In the genomic region with DNA sequence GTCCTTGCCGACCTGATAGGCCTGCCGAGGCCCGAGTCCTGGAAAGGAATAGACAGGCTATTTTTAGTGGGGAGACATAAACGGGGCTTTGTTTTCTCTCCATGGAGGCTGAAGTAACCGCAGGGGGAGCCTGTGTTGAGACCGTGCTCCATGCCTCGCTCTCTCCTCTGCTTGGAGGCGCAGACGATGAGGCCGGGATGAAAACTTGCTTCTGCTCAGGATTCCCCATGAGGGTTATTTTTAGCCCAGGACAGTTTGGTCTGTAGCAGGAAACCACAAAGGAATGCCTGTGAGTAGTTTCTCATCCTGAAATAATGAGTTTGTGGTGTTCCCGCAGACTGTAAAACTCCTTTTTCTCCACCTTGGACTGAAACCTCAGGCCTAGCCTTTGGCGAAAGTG, we compare ENCODE assay signal across 11 cellular contexts.
DNase-seq lines count a peak whose midpoint lies in the region; ATAC-seq and TF ChIP-seq lines count a peak whose summit lies in the region.
"Had no signal": no experiment of that assay in that cellular context is flagged by ENCODE, and none has a peak within 500 bp of the region (broad histone marks: within the 10 kb centered on the region; RNA-seq: fewer than 3 reads in every experiment).

No MANE protein-coding gene starts in this region.

- no peak overlapping the region for H3K4me3 ChIP-seq in BLaER1 treated with 17β-estradiol and CSF1 and Interleukin-3, amounts not matched to agents 10 nM and 100 nM
- H3K4me3 ChIP-seq in fibroblast of pulmonary artery (replicated peaks; ENCODE audit: low read depth, low read length) = no peak overlapping the region
- no peak overlapping the region for H3K4me3 ChIP-seq in neural progenitor cell
- H3K4me3 ChIP-seq: K562 had no signal

- H3F3A ChIP-seq in neural progenitor cell (ENCODE audit: low read depth) = peaks cover 7% of the 10 kb centered on the region

- peak overlapping the region; percentile 43 for H3K4me3 Mint-ChIP-seq in neural progenitor cell
- H3K4me3 Mint-ChIP-seq: activated naive CD4-positive, alpha-beta T cell treated with anti-CD3 and anti-CD28 coated beads, Interleukin-2, amount 10 ng/mL, durations not matched to agents 7 days and 5 days had no signal

- H4K20me1 ChIP-seq in BLaER1 treated with 17β-estradiol and CSF1 and Interleukin-3, amounts not matched to agents 10 nM and 100 nM = peaks cover 0 to 14% (median 0%) of the 10 kb centered on the region in 11 experiments; a peak in 3 of 22 replicates
- no peaks in the 10 kb centered on the region for H4K20me1 ChIP-seq in neural progenitor cell (ENCODE audit: low read depth)

- peak; percentile 3 for TF ChIP-seq CTCF in fibroblast of pulmonary artery (IDR thresholded peaks at IDR 0.05; ENCODE audit: low read length, missing control alignments)
- no peak for TF ChIP-seq CTCF in neural progenitor cell (IDR thresholded peaks at IDR 0.05)

- no peaks in the 10 kb centered on the region for H3K79me2 ChIP-seq in neural progenitor cell (ENCODE audit: low read depth)

- H3K4me1 Mint-ChIP-seq in neural progenitor cell = peaks cover 37% of the 10 kb centered on the region

- peak overlapping the region; percentile 35 to 70 (median 62) for H3K4me2 ChIP-seq in BLaER1 treated with 17β-estradiol and CSF1 and Interleukin-3, amounts not matched to agents 10 nM and 100 nM
- H3K4me2 ChIP-seq in neural progenitor cell = peak overlapping the region; percentile 45

- H3K27ac Mint-ChIP-seq in neural progenitor cell = peak overlapping the region; percentile 91
- H3K27ac Mint-ChIP-seq: activated naive CD4-positive, alpha-beta T cell treated with anti-CD3 and anti-CD28 coated beads, Interleukin-2, amount 10 ng/mL, durations not matched to agents 7 days and 5 days had no signal

- peak overlapping the region; percentile 50 for H2AFZ ChIP-seq in neural progenitor cell (replicated peaks)

- peak overlapping the region in 1 of 11 experiments; percentile 24; a peak in 1 of 22 replicates for H3K9ac ChIP-seq in BLaER1 treated with 17β-estradiol and CSF1 and Interleukin-3, amounts not matched to agents 10 nM and 100 nM
- H3K9ac ChIP-seq in neural progenitor cell = no peak overlapping the region

- H3K36me3 Mint-ChIP-seq in neural progenitor cell = peaks cover 9% of the 10 kb centered on the region
- H3K36me3 Mint-ChIP-seq: activated naive CD4-positive, alpha-beta T cell treated with anti-CD3 and anti-CD28 coated beads, Interleukin-2, amount 10 ng/mL, durations not matched to agents 7 days and 5 days had no signal

- no peaks in the 10 kb centered on the region for H3K9me3 ChIP-seq in BLaER1 treated with 17β-estradiol and CSF1 and Interleukin-3, amounts not matched to agents 10 nM and 100 nM (replicated peaks in 1 of 11)
- no peaks in the 10 kb centered on the region for H3K9me3 ChIP-seq in neural progenitor cell (ENCODE audit: low read depth)

- H3K36me3 ChIP-seq in BLaER1 treated with 17β-estradiol and CSF1 and Interleukin-3, amounts not matched to agents 10 nM and 100 nM = no peaks in the 10 kb centered on the region
- H3K36me3 ChIP-seq in neural progenitor cell = no peaks in the 10 kb centered on the region

- H3K27me3 ChIP-seq in BLaER1 treated with 17β-estradiol and CSF1 and Interleukin-3, amounts not matched to agents 10 nM and 100 nM = peaks cover 0 to 7% (median 0%) of the 10 kb centered on the region in 11 experiments; a peak in 2 of 22 replicates
- no peaks in the 10 kb centered on the region for H3K27me3 ChIP-seq in neural progenitor cell

- H3K27ac ChIP-seq in BLaER1 treated with 17β-estradiol and CSF1 and Interleukin-3, amounts not matched to agents 10 nM and 100 nM = no peak overlapping the region
- peak overlapping the region; percentile 12 for H3K27ac ChIP-seq in neural progenitor cell

- peaks cover 21 to 30% (median 26%) of the 10 kb centered on the region in 10 experiments for H3K4me1 ChIP-seq in BLaER1 treated with 17β-estradiol and CSF1 and Interleukin-3, amounts not matched to agents 10 nM and 100 nM
- H3K4me1 ChIP-seq in neural progenitor cell = peaks cover 15% of the 10 kb centered on the region

- no peaks in the 10 kb centered on the region for H3K9me3 Mint-ChIP-seq in neural progenitor cell
- H3K9me3 Mint-ChIP-seq: activated naive CD4-positive, alpha-beta T cell treated with anti-CD3 and anti-CD28 coated beads, Interleukin-2, amount 10 ng/mL, durations not matched to agents 7 days and 5 days had no signal

- no peaks in the 10 kb centered on the region for H3K27me3 Mint-ChIP-seq in neural progenitor cell (ENCODE audit: insufficient read depth, low read depth)

- peak; percentile 84 for DNase-seq in fibroblast of pulmonary artery (ENCODE audit: low read depth)
- no peak for DNase-seq in neural progenitor cell (ENCODE audit: low spot score)
- DNase-seq in GM19238 (ENCODE audit: insufficient read length, low spot score) = no peak
- DNase-seq in middle frontal gyrus (ENCODE audit: extremely low spot score, low spot score) = no peak
- DNase-seq in activated CD4-positive, alpha-beta T cell treated with anti-CD3 and anti-CD28 coated beads for 1 hour = no peak
- DNase-seq: activated naive CD4-positive, alpha-beta T cell treated with anti-CD3 and anti-CD28 coated beads, Interleukin-2, amount 10 ng/mL, durations not matched to agents 7 days and 5 days; Calu3 had no signal

- peak; percentile 58 for ATAC-seq in SK-N-SH treated with all-trans-retinoic acid at 6 μM for 48 hours
- ATAC-seq in GM18517 (IDR thresholded peaks at IDR 0.05; ENCODE audit: unreplicated experiment) = no peak
- ATAC-seq: K562 had no signal

TF ChIP-seq in SK-N-SH treated with all-trans-retinoic acid at 6 μM for 48 hours, 23 proteins besides CTCF, POLR2A, EP300 and RAD21:
- TF ChIP-seq OSR1 (CRISPR knock-in tag; IDR thresholded peaks at IDR 0.05) (no peak), ZNF565 (CRISPR knock-in tag; conservative IDR thresholded peaks at IDR 0.05; ENCODE audit: low read depth) (no peak), TCF4 (CRISPR knock-in tag; IDR thresholded peaks at IDR 0.05; ENCODE audit: borderline replicate concordance) (no peak), ZFP30 (CRISPR knock-in tag; IDR thresholded peaks at IDR 0.05) (no peak), ISL1 (CRISPR knock-in tag; IDR thresholded peaks at IDR 0.05) (no peak), GLIS3 (CRISPR knock-in tag; IDR thresholded peaks at IDR 0.05) (no peak), ARNTL (CRISPR knock-in tag; IDR thresholded peaks at IDR 0.05; ENCODE audit: borderline replicate concordance, low read depth) (no peak), SNAI2 (CRISPR knock-in tag; IDR thresholded peaks at IDR 0.05) (no peak), ESRRG (CRISPR knock-in tag; IDR thresholded peaks at IDR 0.05) (no peak)
